1 cellular context compared by ENCODE assay signal in genomic region chr9:91161465-91162275, GRCh38.
TF ChIP-seq lines count a peak whose summit lies in the region.

No MANE protein-coding gene starts in this region.

TF ChIP-seq in IMR-90, 13 proteins besides CTCF, POLR2A, EP300 and RAD21 (continued from another document):
- TF ChIP-seq NFE2L2 (IDR thresholded peaks at IDR 0.05; ENCODE audit: low read depth, low read length) = no peak
- TF ChIP-seq RCOR1 (IDR thresholded peaks at IDR 0.05; ENCODE audit: insufficient replicate concordance, low read length) = no peak
